In genomic region chr21:41195311-41195710, GRCh38 we compare ENCODE assay signal across 17 cellular contexts.
"Had no signal": no experiment of that assay in that cellular context is flagged by ENCODE, and none has a peak within 500 bp of the region (broad histone marks: within the 10 kb centered on the region; RNA-seq: fewer than 3 reads in every experiment).

No MANE protein-coding gene starts in this region.

- H3K9me3 Mint-ChIP-seq: endodermal cell; natural killer cell; stimulated activated effector memory CD8-positive, alpha-beta T cell treated with anti-CD3 and anti-CD28 coated beads, Interleukin-12 subunit alpha, Interleukin-12 subunit beta, amount 100 ng/mL, for 72 hours had no signal

- H3K4me1 ChIP-seq: gastrocnemius medialis, parathyroid adenoma, right lobe of liver had no signal

- H2AFZ ChIP-seq: parathyroid adenoma had no signal

- DNase-seq: activated CD4-positive, alpha-beta T cell treated with anti-CD3 and anti-CD28 coated beads, Interleukin-2, amount 50 U/mL, for 4 hours; dorsolateral prefrontal cortex; endodermal cell; gastrocnemius medialis; head of caudate nucleus; kidney glomerular epithelial cell; mesendoderm; natural killer cell; right lobe of liver; stimulated activated CD4-positive, alpha-beta T cell treated with anti-CD3 and anti-CD28 coated beads, Interleukin-4, amount 100 ng/mL, for 24 hours; T-helper 2 cell; WERI-Rb-1 had no signal

- H3K9ac ChIP-seq: parathyroid adenoma had no signal

- ATAC-seq: gastrocnemius medialis; natural killer cell; right lobe of liver; stimulated activated effector memory CD8-positive, alpha-beta T cell treated with anti-CD3 and anti-CD28 coated beads, Interleukin-12 subunit alpha, Interleukin-12 subunit beta, amount 100 ng/mL, for 72 hours had no signal

- H3K27me3 ChIP-seq: cardiac muscle cell, gastrocnemius medialis, neutrophil, right lobe of liver had no signal

- H3K36me3 ChIP-seq: cardiac muscle cell, gastrocnemius medialis, neutrophil, right lobe of liver, WERI-Rb-1 had no signal

- H3K9me3 ChIP-seq: gastrocnemius medialis, neutrophil, right lobe of liver had no signal

- H3K36me3 Mint-ChIP-seq: activated naive CD8-positive, alpha-beta T cell; natural killer cell; stimulated activated effector memory CD8-positive, alpha-beta T cell treated with anti-CD3 and anti-CD28 coated beads, Interleukin-12 subunit alpha, Interleukin-12 subunit beta, amount 100 ng/mL, for 72 hours had no signal

- H3K27ac ChIP-seq: cardiac muscle cell, dorsolateral prefrontal cortex, gastrocnemius medialis, neutrophil, parathyroid adenoma, right lobe of liver, WERI-Rb-1 had no signal

- H3K4me3 ChIP-seq: cardiac muscle cell, dorsolateral prefrontal cortex, gastrocnemius medialis, right lobe of liver had no signal

- H3K79me2 ChIP-seq: parathyroid adenoma had no signal

- H3K27ac Mint-ChIP-seq: activated naive CD8-positive, alpha-beta T cell; endodermal cell; natural killer cell; stimulated activated effector memory CD8-positive, alpha-beta T cell treated with anti-CD3 and anti-CD28 coated beads, Interleukin-12 subunit alpha, Interleukin-12 subunit beta, amount 100 ng/mL, for 72 hours had no signal

- H3K4me3 Mint-ChIP-seq: activated naive CD8-positive, alpha-beta T cell; endodermal cell; natural killer cell; stimulated activated effector memory CD8-positive, alpha-beta T cell treated with anti-CD3 and anti-CD28 coated beads, Interleukin-12 subunit alpha, Interleukin-12 subunit beta, amount 100 ng/mL, for 72 hours had no signal

- H3K4me1 Mint-ChIP-seq: endodermal cell; natural killer cell; stimulated activated effector memory CD8-positive, alpha-beta T cell treated with anti-CD3 and anti-CD28 coated beads, Interleukin-12 subunit alpha, Interleukin-12 subunit beta, amount 100 ng/mL, for 72 hours had no signal
